ENCODE assay signal across 15 cellular contexts in genomic region chr7:125032943-125033342, GRCh38.
"Had no signal": no experiment of that assay in that cellular context is flagged by ENCODE, and none has a peak within 500 bp of the region (broad histone marks: within the 10 kb centered on the region; RNA-seq: fewer than 3 reads in every experiment).

No MANE protein-coding gene starts in this region.

- H3K4me3 ChIP-seq: prostate gland, suprapubic skin, thyroid gland had no signal

- H3K9me3 ChIP-seq: prostate gland, suprapubic skin, thyroid gland had no signal

- ATAC-seq: foreskin keratinocyte; left ventricle myocardium superior; stimulated activated effector memory CD8-positive, alpha-beta T cell treated with anti-CD3 and anti-CD28 coated beads, Interleukin-12 subunit alpha, Interleukin-12 subunit beta, amount 100 ng/mL, for 72 hours; stimulated activated naive CD8-positive, alpha-beta T cell treated with anti-CD3 and anti-CD28 coated beads, Interleukin-15, Interleukin-2, amounts not matched to agents 100 U/mL and 50 U/mL, for 24 hours had no signal

- H3K4me1 ChIP-seq: foreskin keratinocyte, parathyroid adenoma, prostate gland, suprapubic skin, thyroid gland had no signal

- H3K36me3 ChIP-seq: prostate gland, suprapubic skin, thyroid gland had no signal

- H3K27ac ChIP-seq: foreskin keratinocyte, parathyroid adenoma, prostate gland, suprapubic skin, thyroid gland had no signal

- H3K27me3 ChIP-seq: foreskin keratinocyte, suprapubic skin, thyroid gland had no signal

- DNase-seq: effector CD4-positive, alpha-beta T cell; erythroblast; foreskin keratinocyte; immature natural killer cell; left ventricle myocardium superior; mesendoderm; naive B cell; stimulated activated CD4-positive, alpha-beta T cell treated with anti-CD3 and anti-CD28 coated beads, Interleukin-4, amount 100 ng/mL, for 1 hour; stimulated activated CD8-positive, alpha-beta memory T cell treated with anti-CD3 and anti-CD28 coated beads, Interleukin-4, amount 100 ng/mL, for 48 hours; stimulated activated naive CD8-positive, alpha-beta T cell treated with anti-CD3 and anti-CD28 coated beads, Interleukin-15, Interleukin-2, amounts not matched to agents 100 U/mL and 50 U/mL, for 24 hours; thyroid gland had no signal
